19 cellular contexts compared by ENCODE assay signal in the genomic region with DNA sequence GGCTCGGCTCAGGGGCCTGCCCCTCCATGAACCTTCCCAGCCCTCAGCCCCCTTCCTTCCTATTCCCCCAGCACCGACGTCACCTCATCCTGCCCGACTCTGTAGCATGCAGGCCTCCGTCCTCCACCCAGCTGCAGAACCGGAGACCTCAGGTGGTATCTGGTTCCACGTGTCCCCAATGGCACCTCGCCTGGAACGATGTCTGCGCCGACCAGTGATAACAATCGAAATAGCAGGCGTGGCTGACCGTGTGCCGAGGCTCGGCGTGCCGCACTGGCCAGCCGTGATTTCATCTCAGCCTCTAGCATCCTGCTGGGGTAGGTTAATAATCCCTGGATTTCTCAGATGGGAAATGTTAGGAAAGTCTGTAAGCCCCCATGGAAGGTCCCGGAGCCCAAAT.
"Had no signal": no experiment of that assay in that cellular context is flagged by ENCODE, and none has a peak within 500 bp of the region (broad histone marks: within the 10 kb centered on the region; RNA-seq: fewer than 3 reads in every experiment).

No MANE protein-coding gene starts in this region.

- ATAC-seq: activated T-helper 17 cell treated with anti-CD3 and anti-CD28 coated beads, Interleukin-2, amount 50 U/mL, for 72 hours; heart left ventricle; right lobe of liver had no signal

- H3K36me3 ChIP-seq: adrenal gland, ascending aorta, brain microvascular endothelial cell, heart left ventricle, right lobe of liver, suprapubic skin, uterus had no signal

- H3K27me3 ChIP-seq: adrenal gland, ascending aorta, brain microvascular endothelial cell, heart left ventricle, right lobe of liver, stomach, suprapubic skin, tibial nerve, uterus had no signal

- H3K4me3 ChIP-seq: adrenal gland, ascending aorta, heart left ventricle, right lobe of liver, skin epidermis, stomach, suprapubic skin, tibial nerve, uterus had no signal

- DNase-seq: activated T-cell treated with anti-CD3 and anti-CD28 coated beads, Interleukin-2, amount 50 U/mL, for 1 hour; adrenal gland; brain microvascular endothelial cell; caudate nucleus; effector CD4-positive, alpha-beta T cell; nucleus accumbens; right lobe of liver; stimulated activated CD4-positive, alpha-beta T cell treated with anti-CD3 and anti-CD28 coated beads, Interleukin-1b, Interleukin-23, amount 100 ng/mL, for 48 hours; stomach; uterus had no signal

- H3K4me1 ChIP-seq: adrenal gland, right lobe of liver, suprapubic skin, tibial nerve, uterus had no signal

- H3K27ac ChIP-seq: adrenal gland, ascending aorta, brain microvascular endothelial cell, heart left ventricle, parathyroid adenoma, right lobe of liver, stomach, suprapubic skin, tibial nerve, uterus had no signal

- FAIRE-seq: endometrium, islet of Langerhans had no signal

- H3K9ac ChIP-seq: parathyroid adenoma had no signal

- H2AFZ ChIP-seq: parathyroid adenoma had no signal

- H3K9me3 ChIP-seq: adrenal gland, ascending aorta, heart left ventricle, right lobe of liver, stomach, suprapubic skin, tibial nerve, uterus had no signal
